Comparison of ENCODE assay signal across 10 cellular contexts in genomic region chr7:28708033-28708451, GRCh38.
DNase-seq lines count a peak whose midpoint lies in the region; ATAC-seq and TF ChIP-seq lines count a peak whose summit lies in the region.
"Had no signal": no experiment of that assay in that cellular context is flagged by ENCODE, and none has a peak within 500 bp of the region (broad histone marks: within the 10 kb centered on the region; RNA-seq: fewer than 3 reads in every experiment).

No MANE protein-coding gene starts in this region.

- CTCF ChIA-PET in WTC11 (lab: Charles Lee) = interaction anchor here (0.6 to 1.4 kb wide), 3 partner anchors 9 to 93 kb away, joined by 3 to 6 read pairs (median 4); no protein-coding TSS in a partner anchor

- H3K27me3 ChIP-seq in left ventricle myocardium inferior (ENCODE audit: low read depth) = no peaks in the 10 kb centered on the region
- no peaks in the 10 kb centered on the region for H3K27me3 ChIP-seq in rectal smooth muscle tissue (ENCODE audit: control insufficient read depth, insufficient read depth, low read length)

- H3K27ac ChIP-seq in left ventricle myocardium inferior (replicated peaks) (no peak overlapping the region), rectal smooth muscle tissue (ENCODE audit: low read depth, low read length) (peak overlapping the region; percentile 58)
- H3K27ac ChIP-seq: parathyroid adenoma had no signal

- no peaks in the 10 kb centered on the region for H3K36me3 Mint-ChIP-seq in WTC11

- H3K4me1 ChIP-seq in left ventricle myocardium inferior = peaks cover 26% of the 10 kb centered on the region
- H3K4me1 ChIP-seq in rectal smooth muscle tissue (ENCODE audit: control insufficient read depth, insufficient read depth, low read length) = peaks cover 7% of the 10 kb centered on the region
- H3K4me1 ChIP-seq: parathyroid adenoma had no signal

- H3K4me3 Mint-ChIP-seq in WTC11 = no peak overlapping the region
- H3K4me3 Mint-ChIP-seq: T-helper 1 cell treated with Interleukin-12 subunit alpha and Interleukin-12 subunit beta and Interleukin-4 antibody, amounts not matched to agents 30 μg/mL and 1 μg/mL, for 36 hours had no signal

- H3K9me3 ChIP-seq in left ventricle myocardium inferior (replicated peaks) = no peaks in the 10 kb centered on the region

- POLR2A ChIA-PET in WTC11 (lab: Charles Lee) = interaction anchor here (1.0 kb wide), 1 partner anchor 14 kb away, joined by 3 read pairs; no protein-coding TSS in a partner anchor

- 0 out of 2 replicates have a peak overlapping the region, but pooled peaks have one; percentile 27 for H3K27ac Mint-ChIP-seq in WTC11
- H3K27ac Mint-ChIP-seq: T-helper 1 cell treated with Interleukin-12 subunit alpha and Interleukin-12 subunit beta and Interleukin-4 antibody, amounts not matched to agents 30 μg/mL and 1 μg/mL, for 36 hours had no signal

- ATAC-seq in WTC11 = peak; percentile 38
- no peak for ATAC-seq in GM18867 (IDR thresholded peaks at IDR 0.05; ENCODE audit: unreplicated experiment)
- no peak for ATAC-seq in left colon

- TF ChIP-seq CTCF in WTC11 (IDR thresholded peaks at IDR 0.05) = no peak
- TF ChIP-seq CTCF in left ventricle myocardium inferior (IDR thresholded peaks at IDR 0.05; ENCODE audit: borderline replicate concordance) = no peak

- H3K27me3 Mint-ChIP-seq in WTC11 (ENCODE audit: low read depth) = no peaks in the 10 kb centered on the region

- no peak overlapping the region for H3K9ac ChIP-seq in rectal smooth muscle tissue (ENCODE audit: low read length)
- H3K9ac ChIP-seq: parathyroid adenoma had no signal

- DNase-seq in DMS79 treated with DMSO at 0.1 percent for 48 hours (lab: John Stamatoyannopoulos, UW) (peak; percentile 5), WTC11 (ENCODE audit: low spot score) (no peak), left ventricle myocardium inferior (no peak), NOMO-1 treated with dmso at 0.1 percent for 144 hours (lab: John Stamatoyannopoulos, UW; ENCODE audit: unreplicated experiment) (no peak), left colon (no peak), OCI-M1 (lab: John Stamatoyannopoulos, UW) (no peak)

- peaks cover 29% of the 10 kb centered on the region for H3K4me1 Mint-ChIP-seq in WTC11

- H3K36me3 ChIP-seq in left ventricle myocardium inferior (no peaks in the 10 kb centered on the region), rectal smooth muscle tissue (ENCODE audit: control insufficient read depth, insufficient read depth, low read length) (no peaks in the 10 kb centered on the region)

- intact Hi-C loops in left ventricle myocardium inferior (cut with micrococcal nuclease) = no loop called here
- intact Hi-C loops in left colon (cut with DNase I, micrococcal nuclease) = no loop called here

- H3K4me3 ChIP-seq in left ventricle myocardium inferior (peak overlapping the region; percentile 2), rectal smooth muscle tissue (ENCODE audit: low read length) (peak overlapping the region; percentile 57)

- peaks cover 23% of the 10 kb centered on the region for H3K9me3 Mint-ChIP-seq in WTC11
- H3K9me3 Mint-ChIP-seq: T-helper 1 cell treated with Interleukin-12 subunit alpha and Interleukin-12 subunit beta and Interleukin-4 antibody, amounts not matched to agents 30 μg/mL and 1 μg/mL, for 36 hours had no signal

TF ChIP-seq in WTC11, 78 proteins besides CTCF, POLR2A, EP300 and RAD21:
- TF ChIP-seq ETV6 (CRISPR knock-in tag; IDR thresholded peaks at IDR 0.05) (no peak), SMAD3 (CRISPR knock-in tag; IDR thresholded peaks at IDR 0.05; ENCODE audit: borderline replicate concordance) (no peak), ZNF512 (CRISPR knock-in tag; IDR thresholded peaks at IDR 0.05; ENCODE audit: borderline replicate concordance) (no peak), ZNF138 (CRISPR knock-in tag; conservative IDR thresholded peaks at IDR 0.05) (no peak), CDX4 (CRISPR knock-in tag; IDR thresholded peaks at IDR 0.05; ENCODE audit: borderline replicate concordance) (no peak), STAT6 (CRISPR knock-in tag; conservative IDR thresholded peaks at IDR 0.05; ENCODE audit: low read depth) (no peak), NFE2L1 (CRISPR knock-in tag; IDR thresholded peaks at IDR 0.05) (no peak), MXD4 (CRISPR knock-in tag; IDR thresholded peaks at IDR 0.05; ENCODE audit: borderline replicate concordance) (no peak), JAZF1 (CRISPR knock-in tag; IDR thresholded peaks at IDR 0.05) (no peak), TCF7 (CRISPR knock-in tag; IDR thresholded peaks at IDR 0.05; ENCODE audit: low read depth) (no peak), ZMAT4 (CRISPR knock-in tag; IDR thresholded peaks at IDR 0.05) (no peak), NR3C1 (CRISPR knock-in tag; conservative IDR thresholded peaks at IDR 0.05; ENCODE audit: low read depth) (no peak), FOXJ3 (CRISPR knock-in tag; IDR thresholded peaks at IDR 0.05; ENCODE audit: borderline replicate concordance) (no peak), FOXK1 (CRISPR knock-in tag; IDR thresholded peaks at IDR 0.05) (no peak), MAX (CRISPR knock-in tag; IDR thresholded peaks at IDR 0.05) (no peak)
